ENCODE assay signal across 1 cellular context in the genomic region with DNA sequence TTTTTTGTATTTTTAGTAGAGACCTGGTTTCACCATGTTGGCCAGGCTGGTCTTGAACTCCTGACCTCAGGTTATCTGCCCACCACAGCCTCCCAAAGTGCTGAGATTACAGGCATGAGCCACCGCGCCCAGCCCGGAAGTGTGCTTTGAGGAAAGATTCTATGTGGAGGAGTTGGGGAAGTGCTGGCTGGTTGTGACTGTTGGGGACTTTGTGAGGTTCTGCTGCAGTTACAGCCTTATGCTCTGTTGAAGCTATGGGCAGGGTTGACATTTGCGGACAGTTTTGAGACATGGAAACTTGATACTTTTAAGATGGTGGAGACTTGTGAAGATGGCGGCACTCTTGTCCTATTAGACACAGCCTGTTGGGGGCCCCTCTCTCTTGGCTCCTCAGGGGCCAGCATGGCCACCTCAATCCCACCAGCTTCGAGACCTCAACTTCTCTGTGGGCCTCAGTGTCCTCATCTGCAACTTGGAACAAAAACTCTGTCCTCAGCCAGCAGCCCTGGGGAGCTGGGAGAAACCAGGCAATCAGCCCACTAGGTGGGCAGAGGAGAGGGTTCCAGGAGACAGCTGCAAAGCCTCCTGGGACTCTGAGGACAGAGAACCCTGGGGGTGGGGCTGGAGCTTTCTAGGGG.
TF ChIP-seq lines count a peak whose summit lies in the region.

No MANE protein-coding gene starts in this region.

TF ChIP-seq in GM23338, 12 proteins besides CTCF, POLR2A, EP300 and RAD21 (continued from another document):
- TF ChIP-seq, protein P1, sequence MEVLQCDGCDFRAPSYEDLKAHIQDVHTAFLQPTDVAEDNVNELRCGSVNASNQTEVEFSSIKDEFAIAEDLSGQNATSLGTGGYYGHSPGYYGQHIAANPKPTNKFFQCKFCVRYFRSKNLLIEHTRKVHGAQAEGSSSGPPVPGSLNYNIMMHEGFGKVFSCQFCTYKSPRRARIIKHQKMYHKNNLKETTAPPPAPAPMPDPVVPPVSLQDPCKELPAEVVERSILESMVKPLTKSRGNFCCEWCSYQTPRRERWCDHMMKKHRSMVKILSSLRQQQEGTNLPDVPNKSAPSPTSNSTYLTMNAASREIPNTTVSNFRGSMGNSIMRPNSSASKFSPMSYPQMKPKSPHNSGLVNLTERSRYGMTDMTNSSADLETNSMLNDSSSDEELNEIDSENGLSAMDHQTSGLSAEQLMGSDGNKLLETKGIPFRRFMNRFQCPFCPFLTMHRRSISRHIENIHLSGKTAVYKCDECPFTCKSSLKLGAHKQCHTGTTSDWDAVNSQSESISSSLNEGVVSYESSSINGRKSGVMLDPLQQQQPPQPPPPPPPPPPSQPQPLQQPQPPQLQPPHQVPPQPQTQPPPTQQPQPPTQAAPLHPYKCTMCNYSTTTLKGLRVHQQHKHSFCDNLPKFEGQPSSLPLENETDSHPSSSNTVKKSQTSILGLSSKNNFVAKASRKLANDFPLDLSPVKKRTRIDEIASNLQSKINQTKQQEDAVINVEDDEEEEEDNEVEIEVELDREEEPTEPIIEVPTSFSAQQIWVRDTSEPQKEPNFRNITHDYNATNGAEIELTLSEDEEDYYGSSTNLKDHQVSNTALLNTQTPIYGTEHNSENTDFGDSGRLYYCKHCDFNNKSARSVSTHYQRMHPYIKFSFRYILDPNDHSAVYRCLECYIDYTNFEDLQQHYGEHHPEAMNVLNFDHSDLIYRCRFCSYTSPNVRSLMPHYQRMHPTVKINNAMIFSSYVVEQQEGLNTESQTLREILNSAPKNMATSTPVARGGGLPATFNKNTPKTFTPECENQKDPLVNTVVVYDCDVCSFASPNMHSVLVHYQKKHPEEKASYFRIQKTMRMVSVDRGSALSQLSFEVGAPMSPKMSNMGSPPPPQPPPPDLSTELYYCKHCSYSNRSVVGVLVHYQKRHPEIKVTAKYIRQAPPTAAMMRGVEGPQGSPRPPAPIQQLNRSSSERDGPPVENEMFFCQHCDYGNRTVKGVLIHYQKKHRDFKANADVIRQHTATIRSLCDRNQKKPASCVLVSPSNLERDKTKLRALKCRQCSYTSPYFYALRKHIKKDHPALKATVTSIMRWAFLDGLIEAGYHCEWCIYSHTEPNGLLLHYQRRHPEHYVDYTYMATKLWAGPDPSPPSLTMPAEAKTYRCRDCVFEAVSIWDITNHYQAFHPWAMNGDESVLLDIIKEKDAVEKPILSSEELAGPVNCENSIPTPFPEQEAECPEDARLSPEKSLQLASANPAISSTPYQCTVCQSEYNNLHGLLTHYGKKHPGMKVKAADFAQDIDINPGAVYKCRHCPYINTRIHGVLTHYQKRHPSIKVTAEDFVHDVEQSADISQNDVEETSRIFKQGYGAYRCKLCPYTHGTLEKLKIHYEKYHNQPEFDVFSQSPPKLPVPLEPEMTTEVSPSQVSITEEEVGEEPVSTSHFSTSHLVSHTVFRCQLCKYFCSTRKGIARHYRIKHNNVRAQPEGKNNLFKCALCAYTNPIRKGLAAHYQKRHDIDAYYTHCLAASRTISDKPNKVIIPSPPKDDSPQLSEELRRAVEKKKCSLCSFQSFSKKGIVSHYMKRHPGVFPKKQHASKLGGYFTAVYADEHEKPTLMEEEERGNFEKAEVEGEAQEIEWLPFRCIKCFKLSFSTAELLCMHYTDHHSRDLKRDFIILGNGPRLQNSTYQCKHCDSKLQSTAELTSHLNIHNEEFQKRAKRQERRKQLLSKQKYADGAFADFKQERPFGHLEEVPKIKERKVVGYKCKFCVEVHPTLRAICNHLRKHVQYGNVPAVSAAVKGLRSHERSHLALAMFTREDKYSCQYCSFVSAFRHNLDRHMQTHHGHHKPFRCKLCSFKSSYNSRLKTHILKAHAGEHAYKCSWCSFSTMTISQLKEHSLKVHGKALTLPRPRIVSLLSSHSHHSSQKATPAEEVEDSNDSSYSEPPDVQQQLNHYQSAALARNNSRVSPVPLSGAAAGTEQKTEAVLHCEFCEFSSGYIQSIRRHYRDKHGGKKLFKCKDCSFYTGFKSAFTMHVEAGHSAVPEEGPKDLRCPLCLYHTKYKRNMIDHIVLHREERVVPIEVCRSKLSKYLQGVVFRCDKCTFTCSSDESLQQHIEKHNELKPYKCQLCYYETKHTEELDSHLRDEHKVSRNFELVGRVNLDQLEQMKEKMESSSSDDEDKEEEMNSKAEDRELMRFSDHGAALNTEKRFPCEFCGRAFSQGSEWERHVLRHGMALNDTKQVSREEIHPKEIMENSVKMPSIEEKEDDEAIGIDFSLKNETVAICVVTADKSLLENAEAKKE (CRISPR knock-in tag; IDR thresholded peaks at IDR 0.05), result no peak
- TF ChIP-seq NANOG (IDR thresholded peaks at IDR 0.05; ENCODE audit: borderline replicate concordance) (no peak), EZH2phosphoT487 (IDR thresholded peaks at IDR 0.05; ENCODE audit: unreplicated experiment) (no peak), ZNF114 (CRISPR knock-in tag; IDR thresholded peaks at IDR 0.05) (no peak), CREB1 (CRISPR knock-in tag; IDR thresholded peaks at IDR 0.05; ENCODE audit: low read depth) (no peak), EZH2 (IDR thresholded peaks at IDR 0.05; ENCODE audit: low read depth, unreplicated experiment) (no peak), JUNB (IDR thresholded peaks at IDR 0.05; ENCODE audit: unreplicated experiment) (no peak)
- TF ChIP-seq, protein P2, sequence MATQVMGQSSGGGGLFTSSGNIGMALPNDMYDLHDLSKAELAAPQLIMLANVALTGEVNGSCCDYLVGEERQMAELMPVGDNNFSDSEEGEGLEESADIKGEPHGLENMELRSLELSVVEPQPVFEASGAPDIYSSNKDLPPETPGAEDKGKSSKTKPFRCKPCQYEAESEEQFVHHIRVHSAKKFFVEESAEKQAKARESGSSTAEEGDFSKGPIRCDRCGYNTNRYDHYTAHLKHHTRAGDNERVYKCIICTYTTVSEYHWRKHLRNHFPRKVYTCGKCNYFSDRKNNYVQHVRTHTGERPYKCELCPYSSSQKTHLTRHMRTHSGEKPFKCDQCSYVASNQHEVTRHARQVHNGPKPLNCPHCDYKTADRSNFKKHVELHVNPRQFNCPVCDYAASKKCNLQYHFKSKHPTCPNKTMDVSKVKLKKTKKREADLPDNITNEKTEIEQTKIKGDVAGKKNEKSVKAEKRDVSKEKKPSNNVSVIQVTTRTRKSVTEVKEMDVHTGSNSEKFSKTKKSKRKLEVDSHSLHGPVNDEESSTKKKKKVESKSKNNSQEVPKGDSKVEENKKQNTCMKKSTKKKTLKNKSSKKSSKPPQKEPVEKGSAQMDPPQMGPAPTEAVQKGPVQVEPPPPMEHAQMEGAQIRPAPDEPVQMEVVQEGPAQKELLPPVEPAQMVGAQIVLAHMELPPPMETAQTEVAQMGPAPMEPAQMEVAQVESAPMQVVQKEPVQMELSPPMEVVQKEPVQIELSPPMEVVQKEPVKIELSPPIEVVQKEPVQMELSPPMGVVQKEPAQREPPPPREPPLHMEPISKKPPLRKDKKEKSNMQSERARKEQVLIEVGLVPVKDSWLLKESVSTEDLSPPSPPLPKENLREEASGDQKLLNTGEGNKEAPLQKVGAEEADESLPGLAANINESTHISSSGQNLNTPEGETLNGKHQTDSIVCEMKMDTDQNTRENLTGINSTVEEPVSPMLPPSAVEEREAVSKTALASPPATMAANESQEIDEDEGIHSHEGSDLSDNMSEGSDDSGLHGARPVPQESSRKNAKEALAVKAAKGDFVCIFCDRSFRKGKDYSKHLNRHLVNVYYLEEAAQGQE (IDR thresholded peaks at IDR 0.05; ENCODE audit: unreplicated experiment), result no peak
